Comparison of ENCODE assay signal across 1 cellular context in the genomic region with DNA sequence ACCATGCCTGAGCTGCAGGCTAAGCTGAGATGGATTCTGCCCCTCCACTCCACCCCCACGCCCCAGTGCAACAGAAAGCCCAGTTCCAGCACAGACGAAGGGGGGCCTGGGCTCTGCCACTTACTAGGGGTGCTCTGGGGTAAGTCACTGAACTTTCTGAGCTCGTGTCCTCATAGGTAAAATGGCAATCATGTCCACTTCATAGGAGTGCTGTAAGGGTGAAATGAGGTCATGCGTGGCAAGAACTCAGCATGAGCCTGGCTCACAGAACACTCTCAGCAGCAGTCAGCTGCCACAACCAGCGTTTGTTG.
A peak's percentile ranks its signal among the peaks of the same experiment; 100 is the strongest.
TF ChIP-seq lines count a peak whose summit lies in the region.

No MANE protein-coding gene starts in this region.

TF ChIP-seq in K562, 482 proteins besides CTCF, POLR2A, EP300 and RAD21:
- TF ChIP-seq, protein P1, sequence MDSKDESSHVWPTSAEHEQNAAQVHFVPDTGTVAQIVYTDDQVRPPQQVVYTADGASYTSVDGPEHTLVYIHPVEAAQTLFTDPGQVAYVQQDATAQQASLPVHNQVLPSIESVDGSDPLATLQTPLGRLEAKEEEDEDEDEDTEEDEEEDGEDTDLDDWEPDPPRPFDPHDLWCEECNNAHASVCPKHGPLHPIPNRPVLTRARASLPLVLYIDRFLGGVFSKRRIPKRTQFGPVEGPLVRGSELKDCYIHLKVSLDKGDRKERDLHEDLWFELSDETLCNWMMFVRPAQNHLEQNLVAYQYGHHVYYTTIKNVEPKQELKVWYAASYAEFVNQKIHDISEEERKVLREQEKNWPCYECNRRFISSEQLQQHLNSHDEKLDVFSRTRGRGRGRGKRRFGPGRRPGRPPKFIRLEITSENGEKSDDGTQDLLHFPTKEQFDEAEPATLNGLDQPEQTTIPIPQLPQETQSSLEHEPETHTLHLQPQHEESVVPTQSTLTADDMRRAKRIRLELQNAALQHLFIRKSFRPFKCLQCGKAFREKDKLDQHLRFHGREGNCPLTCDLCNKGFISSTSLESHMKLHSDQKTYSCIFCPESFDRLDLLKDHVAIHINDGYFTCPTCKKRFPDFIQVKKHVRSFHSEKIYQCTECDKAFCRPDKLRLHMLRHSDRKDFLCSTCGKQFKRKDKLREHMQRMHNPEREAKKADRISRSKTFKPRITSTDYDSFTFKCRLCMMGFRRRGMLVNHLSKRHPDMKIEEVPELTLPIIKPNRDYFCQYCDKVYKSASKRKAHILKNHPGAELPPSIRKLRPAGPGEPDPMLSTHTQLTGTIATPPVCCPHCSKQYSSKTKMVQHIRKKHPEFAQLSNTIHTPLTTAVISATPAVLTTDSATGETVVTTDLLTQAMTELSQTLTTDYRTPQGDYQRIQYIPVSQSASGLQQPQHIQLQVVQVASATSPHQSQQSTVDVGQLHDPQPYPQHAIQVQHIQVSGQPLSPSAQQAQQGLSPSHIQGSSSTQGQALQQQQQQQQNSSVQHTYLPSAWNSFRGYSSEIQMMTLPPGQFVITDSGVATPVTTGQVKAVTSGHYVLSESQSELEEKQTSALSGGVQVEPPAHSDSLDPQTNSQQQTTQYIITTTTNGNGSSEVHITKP (IDR thresholded peaks at IDR 0.05; ENCODE audit: partially characterized antibody): peak; percentile 93
- TF ChIP-seq, protein P2, sequence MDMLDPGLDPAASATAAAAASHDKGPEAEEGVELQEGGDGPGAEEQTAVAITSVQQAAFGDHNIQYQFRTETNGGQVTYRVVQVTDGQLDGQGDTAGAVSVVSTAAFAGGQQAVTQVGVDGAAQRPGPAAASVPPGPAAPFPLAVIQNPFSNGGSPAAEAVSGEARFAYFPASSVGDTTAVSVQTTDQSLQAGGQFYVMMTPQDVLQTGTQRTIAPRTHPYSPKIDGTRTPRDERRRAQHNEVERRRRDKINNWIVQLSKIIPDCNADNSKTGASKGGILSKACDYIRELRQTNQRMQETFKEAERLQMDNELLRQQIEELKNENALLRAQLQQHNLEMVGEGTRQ (CRISPR knock-in tag; IDR thresholded peaks at IDR 0.05): no peak
- TF ChIP-seq, protein P3, sequence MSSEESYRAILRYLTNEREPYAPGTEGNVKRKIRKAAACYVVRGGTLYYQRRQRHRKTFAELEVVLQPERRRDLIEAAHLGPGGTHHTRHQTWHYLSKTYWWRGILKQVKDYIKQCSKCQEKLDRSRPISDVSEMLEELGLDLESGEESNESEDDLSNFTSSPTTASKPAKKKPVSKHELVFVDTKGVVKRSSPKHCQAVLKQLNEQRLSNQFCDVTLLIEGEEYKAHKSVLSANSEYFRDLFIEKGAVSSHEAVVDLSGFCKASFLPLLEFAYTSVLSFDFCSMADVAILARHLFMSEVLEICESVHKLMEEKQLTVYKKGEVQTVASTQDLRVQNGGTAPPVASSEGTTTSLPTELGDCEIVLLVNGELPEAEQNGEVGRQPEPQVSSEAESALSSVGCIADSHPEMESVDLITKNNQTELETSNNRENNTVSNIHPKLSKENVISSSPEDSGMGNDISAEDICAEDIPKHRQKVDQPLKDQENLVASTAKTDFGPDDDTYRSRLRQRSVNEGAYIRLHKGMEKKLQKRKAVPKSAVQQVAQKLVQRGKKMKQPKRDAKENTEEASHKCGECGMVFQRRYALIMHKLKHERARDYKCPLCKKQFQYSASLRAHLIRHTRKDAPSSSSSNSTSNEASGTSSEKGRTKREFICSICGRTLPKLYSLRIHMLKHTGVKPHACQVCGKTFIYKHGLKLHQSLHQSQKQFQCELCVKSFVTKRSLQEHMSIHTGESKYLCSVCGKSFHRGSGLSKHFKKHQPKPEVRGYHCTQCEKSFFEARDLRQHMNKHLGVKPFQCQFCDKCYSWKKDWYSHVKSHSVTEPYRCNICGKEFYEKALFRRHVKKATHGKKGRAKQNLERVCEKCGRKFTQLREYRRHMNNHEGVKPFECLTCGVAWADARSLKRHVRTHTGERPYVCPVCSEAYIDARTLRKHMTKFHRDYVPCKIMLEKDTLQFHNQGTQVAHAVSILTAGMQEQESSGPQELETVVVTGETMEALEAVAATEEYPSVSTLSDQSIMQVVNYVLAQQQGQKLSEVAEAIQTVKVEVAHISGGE (CRISPR knock-in tag; IDR thresholded peaks at IDR 0.05): no peak
- TF ChIP-seq ATF7 (IDR thresholded peaks at IDR 0.05) (no peak; the same call in 1 of the 2 replicates), NEUROD1 (IDR thresholded peaks at IDR 0.05; ENCODE audit: borderline replicate concordance, low read depth, low read length, partially characterized antibody) (no peak), BRD4 (IDR thresholded peaks at IDR 0.05) (no peak), ILF3 (IDR thresholded peaks at IDR 0.05; ENCODE audit: borderline replicate concordance) (no peak), SMARCB1 (IDR thresholded peaks at IDR 0.05; ENCODE audit: insufficient read length, low read depth) (no peak), EP400 (IDR thresholded peaks at IDR 0.05) (no peak), RBBP5 (IDR thresholded peaks at IDR 0.05; ENCODE audit: borderline replicate concordance, insufficient read depth, low read length, poor library complexity, severe bottlenecking) (peak; percentile 16), NCOA6 (IDR thresholded peaks at IDR 0.05) (no peak)
- TF ChIP-seq, protein P4, sequence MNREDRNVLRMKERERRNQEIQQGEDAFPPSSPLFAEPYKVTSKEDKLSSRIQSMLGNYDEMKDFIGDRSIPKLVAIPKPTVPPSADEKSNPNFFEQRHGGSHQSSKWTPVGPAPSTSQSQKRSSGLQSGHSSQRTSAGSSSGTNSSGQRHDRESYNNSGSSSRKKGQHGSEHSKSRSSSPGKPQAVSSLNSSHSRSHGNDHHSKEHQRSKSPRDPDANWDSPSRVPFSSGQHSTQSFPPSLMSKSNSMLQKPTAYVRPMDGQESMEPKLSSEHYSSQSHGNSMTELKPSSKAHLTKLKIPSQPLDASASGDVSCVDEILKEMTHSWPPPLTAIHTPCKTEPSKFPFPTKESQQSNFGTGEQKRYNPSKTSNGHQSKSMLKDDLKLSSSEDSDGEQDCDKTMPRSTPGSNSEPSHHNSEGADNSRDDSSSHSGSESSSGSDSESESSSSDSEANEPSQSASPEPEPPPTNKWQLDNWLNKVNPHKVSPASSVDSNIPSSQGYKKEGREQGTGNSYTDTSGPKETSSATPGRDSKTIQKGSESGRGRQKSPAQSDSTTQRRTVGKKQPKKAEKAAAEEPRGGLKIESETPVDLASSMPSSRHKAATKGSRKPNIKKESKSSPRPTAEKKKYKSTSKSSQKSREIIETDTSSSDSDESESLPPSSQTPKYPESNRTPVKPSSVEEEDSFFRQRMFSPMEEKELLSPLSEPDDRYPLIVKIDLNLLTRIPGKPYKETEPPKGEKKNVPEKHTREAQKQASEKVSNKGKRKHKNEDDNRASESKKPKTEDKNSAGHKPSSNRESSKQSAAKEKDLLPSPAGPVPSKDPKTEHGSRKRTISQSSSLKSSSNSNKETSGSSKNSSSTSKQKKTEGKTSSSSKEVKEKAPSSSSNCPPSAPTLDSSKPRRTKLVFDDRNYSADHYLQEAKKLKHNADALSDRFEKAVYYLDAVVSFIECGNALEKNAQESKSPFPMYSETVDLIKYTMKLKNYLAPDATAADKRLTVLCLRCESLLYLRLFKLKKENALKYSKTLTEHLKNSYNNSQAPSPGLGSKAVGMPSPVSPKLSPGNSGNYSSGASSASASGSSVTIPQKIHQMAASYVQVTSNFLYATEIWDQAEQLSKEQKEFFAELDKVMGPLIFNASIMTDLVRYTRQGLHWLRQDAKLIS (CRISPR knock-in tag; IDR thresholded peaks at IDR 0.05): no peak
